In genomic region chr1:171455967-171456366, GRCh38 we compare ENCODE assay signal across 18 cellular contexts. TPM values are rescaled to one million over a fixed set of nuclear protein-coding genes. Genes with fewer than 3 reads are reported as not detected.
DNase-seq lines count a peak whose midpoint lies in the region; ATAC-seq, FAIRE-seq and TF ChIP-seq lines count a peak whose summit lies in the region.
"Had no signal": no experiment of that assay in that cellular context is flagged by ENCODE, and none has a peak within 500 bp of the region (broad histone marks: within the 10 kb centered on the region; RNA-seq: fewer than 3 reads in every experiment).

No MANE protein-coding gene starts in this region.

- H4K8ac ChIP-seq in H1 (ENCODE audit: extremely low read depth, insufficient read depth, low read length): no peak overlapping the region

- no peaks in the 10 kb centered on the region for H3K27me3 ChIP-seq in SK-N-SH (ENCODE audit: insufficient read depth)
- no peaks in the 10 kb centered on the region for H3K27me3 ChIP-seq in H1 (replicated peaks in 1 of 4; ENCODE audit: control insufficient read depth in 3 of 4, extremely low read depth in 1 of 4, insufficient read depth in 3 of 4, low read length in 3 of 4)
- H3K27me3 ChIP-seq: BLaER1 had no signal

- no peak for TF ChIP-seq CTCF in SK-N-SH (IDR thresholded peaks at IDR 0.05)
- no peak for TF ChIP-seq CTCF in H1 (IDR thresholded peaks at IDR 0.05; ENCODE audit: control extremely low read depth in 1 of 3, insufficient read depth in 1 of 3, low read depth in 1 of 3, low read length in 3 of 3)
- TF ChIP-seq CTCF in omental fat pad (IDR thresholded peaks at IDR 0.05): no peak
- no peak for TF ChIP-seq CTCF in chondrocyte (IDR thresholded peaks at IDR 0.05)

- CTCF ChIA-PET in SK-N-SH (lab: Yijun Ruan, JAX) (no interaction called here), H1 (lab: Charles Lee; ENCODE audit: partially characterized antibody) (no interaction called here)

- no peak overlapping the region for H4K91ac ChIP-seq in H1 (replicated peaks; ENCODE audit: insufficient read length, low read length)

- H3K23ac ChIP-seq in H1 (ENCODE audit: insufficient read length): no peak overlapping the region

- H3K4me1 ChIP-seq in SK-N-SH (ENCODE audit: control insufficient read depth in 1 of 2, insufficient read depth in 2 of 2, low read depth in 1 of 2, low read length in 1 of 2) (no peaks in the 10 kb centered on the region), H1 (replicated peaks in 1 of 4; ENCODE audit: control insufficient read depth in 3 of 4, insufficient read depth in 4 of 4, low read length in 3 of 4) (no peaks in the 10 kb centered on the region)
- H3K4me1 ChIP-seq: BLaER1, HAP-1 had no signal

- peaks cover 5% of the 10 kb centered on the region for H3K9me3 Mint-ChIP-seq in chondrocyte (ENCODE audit: low read depth)

- no peaks in the 10 kb centered on the region for H3K23me2 ChIP-seq in H1 (ENCODE audit: low read depth, low read length)

- no peak overlapping the region for H2BK20ac ChIP-seq in H1 (ENCODE audit: low read length)

- no peak overlapping the region for H2AK5ac ChIP-seq in H1 (ENCODE audit: low read depth, low read length)

- H2AFZ ChIP-seq in SK-N-SH (ENCODE audit: low read depth): peak overlapping the region; percentile 71; the same call in 1 of the 2 replicates
- H2AFZ ChIP-seq in H1 (ENCODE audit: low read length): peak overlapping the region; percentile 10; the same call in 1 of the 2 replicates

- H3F3A ChIP-seq in SK-N-SH (replicated peaks; ENCODE audit: insufficient read depth): peaks cover 8% of the 10 kb centered on the region

- H2BK12ac ChIP-seq in H1 (ENCODE audit: low read depth, low read length): no peak overlapping the region

- H3K9me3 ChIP-seq in SK-N-SH (peaks cover 4% of the 10 kb centered on the region; the same call in 1 of the 2 replicates), H1 (ENCODE audit: insufficient read depth in 2 of 2, low read depth in 1 of 2, low read length in 1 of 2) (no peaks in the 10 kb centered on the region)

- H3K4me1 Mint-ChIP-seq in chondrocyte (ENCODE audit: low read depth): no peaks in the 10 kb centered on the region
- H3K4me1 Mint-ChIP-seq: CD14-positive monocyte; CD4-positive, alpha-beta memory T cell had no signal

- no peaks in the 10 kb centered on the region for H3K79me2 ChIP-seq in SK-N-SH (ENCODE audit: insufficient read depth)
- H3K79me2 ChIP-seq in H1 (ENCODE audit: control insufficient read depth in 1 of 2, insufficient read depth in 2 of 2, low read length in 2 of 2): no peaks in the 10 kb centered on the region

- peaks cover 4% of the 10 kb centered on the region for H3K36me3 Mint-ChIP-seq in chondrocyte (ENCODE audit: low read depth)
- H3K36me3 Mint-ChIP-seq: CD14-positive monocyte; CD4-positive, alpha-beta memory T cell had no signal

- H3K9me2 ChIP-seq in SK-N-SH: no peaks in the 10 kb centered on the region

- H3K4me3 Mint-ChIP-seq in chondrocyte (ENCODE audit: unreplicated experiment): no peak overlapping the region
- H3K4me3 Mint-ChIP-seq: CD14-positive monocyte; CD4-positive, alpha-beta memory T cell had no signal

- H3K27ac Mint-ChIP-seq in chondrocyte (ENCODE audit: unreplicated experiment): no peak overlapping the region
- H3K27ac Mint-ChIP-seq: CD14-positive monocyte; CD4-positive, alpha-beta memory T cell had no signal

- TF ChIP-seq RAD21 in SK-N-SH (IDR thresholded peaks at IDR 0.05; ENCODE audit: low read length) (no peak), H1 (IDR thresholded peaks at IDR 0.05 in 1 of 2, conservative IDR thresholded peaks at IDR 0.05 in 1 of 2; ENCODE audit: low read depth in 2 of 2, low read length in 2 of 2) (no peak)

- H3K14ac ChIP-seq in H1 (ENCODE audit: insufficient read length): no peak overlapping the region

- no peak overlapping the region for H3K4me3 ChIP-seq in SK-N-SH (ENCODE audit: low read depth in 2 of 2, low read length in 1 of 2)
- H3K4me3 ChIP-seq in H1 (ENCODE audit: extremely low read depth in 1 of 4, insufficient read depth in 2 of 4, low read depth in 3 of 4, low read length in 4 of 4): no peak overlapping the region
- H3K4me3 ChIP-seq: A549, BLaER1, HAP-1 had no signal

- H3K9ac ChIP-seq in SK-N-SH: no peak overlapping the region
- H3K9ac ChIP-seq in H1 (replicated peaks in 1 of 4; ENCODE audit: extremely low read depth in 1 of 4, low read depth in 3 of 4, low read length in 3 of 4): no peak overlapping the region
- H3K9ac ChIP-seq: BLaER1 had no signal

- H4K20me1 ChIP-seq in SK-N-SH (ENCODE audit: insufficient read depth) (no peaks in the 10 kb centered on the region), H1 (replicated peaks in 1 of 2; ENCODE audit: control insufficient read depth in 1 of 2, insufficient read depth in 2 of 2, low read length in 2 of 2) (no peaks in the 10 kb centered on the region)
- H4K20me1 ChIP-seq: BLaER1 had no signal

- POLR2A ChIA-PET in SK-N-SH (lab: Yijun Ruan, JAX) (no interaction called here), H1 (lab: Charles Lee; ENCODE audit: partially characterized antibody) (no interaction called here)

- no peak overlapping the region for H3K18ac ChIP-seq in H1 (ENCODE audit: extremely low read depth, low read length)

- no peaks in the 10 kb centered on the region for H3K27me3 Mint-ChIP-seq in chondrocyte (ENCODE audit: low read depth)

- no peak overlapping the region for H2BK5ac ChIP-seq in H1 (ENCODE audit: low read depth, low read length)

- H2BK120ac ChIP-seq in H1 (replicated peaks; ENCODE audit: low read depth, low read length): no peak overlapping the region

- FAIRE-seq in H1 (lab: Jason Lieb, UNC): no peak
- FAIRE-seq: A549 had no signal

- H3K36me3 ChIP-seq in SK-N-SH (replicated peaks in 1 of 2; ENCODE audit: control insufficient read depth in 1 of 2, insufficient read depth in 2 of 2, low read length in 1 of 2): no peaks in the 10 kb centered on the region
- no peaks in the 10 kb centered on the region for H3K36me3 ChIP-seq in H1 (ENCODE audit: control insufficient read depth in 2 of 4, insufficient read depth in 4 of 4, low read length in 3 of 4)
- H3K36me3 ChIP-seq: BLaER1, HAP-1 had no signal

- H3K27ac ChIP-seq in SK-N-SH (ENCODE audit: low read depth in 2 of 2, low read length in 1 of 2) (no peak overlapping the region), H1 (ENCODE audit: low read depth, low read length) (no peak overlapping the region)
- H3K27ac ChIP-seq: 22Rv1, A549, BLaER1 had no signal

- H3K79me1 ChIP-seq in H1 (ENCODE audit: low read depth, low read length): no peaks in the 10 kb centered on the region

- no peak overlapping the region for H4K5ac ChIP-seq in H1 (ENCODE audit: insufficient read length, low read depth, low read length)

- no peak for ATAC-seq in omental fat pad (ENCODE audit: low FRiP score)
- ATAC-seq: A549 had no signal

- H3K56ac ChIP-seq in H1 (replicated peaks; ENCODE audit: insufficient read length, low read depth, low read length): no peak overlapping the region

- TF ChIP-seq EP300 in SK-N-SH (IDR thresholded peaks at IDR 0.05; ENCODE audit: borderline replicate concordance in 1 of 2, low read depth in 1 of 2, low read length in 1 of 2): no peak
- no peak for TF ChIP-seq EP300 in H1 (IDR thresholded peaks at IDR 0.05; ENCODE audit: borderline replicate concordance in 1 of 2, low read depth in 2 of 2, low read length in 2 of 2)

- no peak overlapping the region for H2BK15ac ChIP-seq in H1 (ENCODE audit: low read length)

- no peak overlapping the region for H3K4ac ChIP-seq in H1 (replicated peaks; ENCODE audit: insufficient read length, low read depth, low read length)

- peak; percentile 18 for DNase-seq in Ammon's horn (ENCODE audit: low spot score)
- peak; percentile 42 for DNase-seq in NCI-H82 (lab: John Stamatoyannopoulos, UW)
- no peak for DNase-seq in SK-N-SH
- DNase-seq in H1 (ENCODE audit: low read depth in 1 of 2, low spot score in 2 of 2): no peak
- DNase-seq in omental fat pad (ENCODE audit: low spot score): no peak
- DNase-seq in DMS53 treated with DMSO at 0.1 percent for 48 hours (lab: John Stamatoyannopoulos, UW; ENCODE audit: unreplicated experiment): no peak
- DNase-seq in dedifferentiated amniotic fluid mesenchymal stem cell (ENCODE audit: extremely low spot score): no peak
- no peak for DNase-seq in chondrocyte (ENCODE audit: low spot score)
- DNase-seq: AML-193; CD4-positive, alpha-beta memory T cell; DMS153; DMS79 treated with DMSO at 0.1 percent for 48 hours; GF-D8 had no signal

- TF ChIP-seq POLR2A in H1 (IDR thresholded peaks at IDR 0.05; ENCODE audit: control extremely low read depth in 1 of 2, low read depth in 2 of 2, low read length in 2 of 2): no peak

- H3K4me2 ChIP-seq in SK-N-SH: no peak overlapping the region
- no peak overlapping the region for H3K4me2 ChIP-seq in H1 (ENCODE audit: insufficient read depth in 1 of 2, low read depth in 2 of 2, low read length in 2 of 2)
- H3K4me2 ChIP-seq: A549, BLaER1 had no signal

TF ChIP-seq in SK-N-SH, 30 proteins besides CTCF, POLR2A, EP300 and RAD21 (continues in another document):
- TF ChIP-seq MAX (IDR thresholded peaks at IDR 0.05; ENCODE audit: low read depth) (no peak), TEAD4 (IDR thresholded peaks at IDR 0.05; ENCODE audit: borderline replicate concordance, insufficient read depth) (no peak), MEF2A (IDR thresholded peaks at IDR 0.05; ENCODE audit: borderline replicate concordance, low read depth) (no peak)

TF ChIP-seq in H1, 55 proteins besides CTCF, POLR2A, EP300 and RAD21 (continues in another document):
- TF ChIP-seq POLR2AphosphoS5 (IDR thresholded peaks at IDR 0.05; ENCODE audit: low read depth, low read length): no peak
- TF ChIP-seq SP2 (IDR thresholded peaks at IDR 0.05; ENCODE audit: low read length): no peak
- no peak for TF ChIP-seq JUN (IDR thresholded peaks at IDR 0.05; ENCODE audit: low read depth, low read length)
- no peak for TF ChIP-seq YY1 (IDR thresholded peaks at IDR 0.05; ENCODE audit: low read depth, low read length)
- TF ChIP-seq EZH2 (IDR thresholded peaks at IDR 0.05; ENCODE audit: low read depth, low read length, severe bottlenecking): no peak
- no peak for TF ChIP-seq PHF8 (conservative IDR thresholded peaks at IDR 0.05; ENCODE audit: low read depth, low read length)

RNA-seq across cellular contexts. Expression of gene PRRC2C, which starts 29.4 kb away (rescaled TPM):
- 39.9 and 45.6 TPM in 2 replicates for polyA plus RNA-seq in SK-N-SH (2012; rRNA removed)
- 37.2 and 40.0 TPM in 2 replicates for polyA plus RNA-seq in SK-N-SH (2012; cell fraction: cytosol; rRNA removed)
- polyA plus RNA-seq in SK-N-SH (2012; cell fraction: nucleus; rRNA removed): 41.2 and 79.0 TPM in 2 replicates
- 264 and 274 TPM in 2 replicates for total RNA-seq in H1 (2021; fragmentation: NEBNext Ultra II Directional; extraction: Animal tissue kit (Norgen Biotek cat#: 25700))
- 89.6 and 125 TPM in 2 replicates for polyA plus RNA-seq in H1 (2011; rRNA removed)
- 88.6 TPM for polyA plus RNA-seq in H1 (2011; cell fraction: cytosol; rRNA removed)
- polyA plus RNA-seq in H1 (2011; cell fraction: nucleus; rRNA removed): 148 TPM
- 119 to 144 TPM (median 134 TPM) in 4 replicates for polyA plus RNA-seq in H1 (2012, experiment 1 of 2)
- 6.6 TPM for polyA plus RNA-seq in H1 (2012, experiment 2 of 2)
- polyA plus RNA-seq in H1 (2013, experiment 1 of 2): 202 TPM
- 198 TPM for polyA plus RNA-seq in H1 (2013, experiment 2 of 2)
- polyA minus RNA-seq in H1 (2011; rRNA and poly(A)+ RNA removed): 133 and 204 TPM in 2 replicates
- 134 TPM for polyA minus RNA-seq in H1 (2011; cell fraction: cytosol; rRNA and poly(A)+ RNA removed)
- polyA minus RNA-seq in H1 (2011; cell fraction: nucleus; rRNA and poly(A)+ RNA removed): 200 TPM
- 100 to 1,000 TPM in 2 of 4 donors, 10 to 100 TPM in 2; 83.9 to 130 (median 97.2) TPM for total RNA-seq in omental fat pad
- total RNA-seq in chondrocyte: 131 to 153 TPM (median 146 TPM) in 3 replicates

Comparison
In these comparisons a context has a peak if more than half of its experiments do, and no peak if none do; other contexts are left out.
1. DNase-seq: peak in Ammon's horn (single experiment) and NCI-H82 (single experiment); none in SK-N-SH (single experiment), H1 (0 of 2), omental fat pad (single experiment), DMS53 treated with DMSO at 0.1 percent for 48 hours (single experiment), dedifferentiated amniotic fluid mesenchymal stem cell (single experiment) and chondrocyte (single experiment).